In genomic region chr19:3606690-3607289, GRCh38 we compare ENCODE assay signal across 8 cellular contexts. TPM values are rescaled to one million over a fixed set of nuclear protein-coding genes. Genes with fewer than 3 reads are reported as not detected.
DNase-seq lines count a peak whose midpoint lies in the region; ATAC-seq and TF ChIP-seq lines count a peak whose summit lies in the region.

TSS of gene TBXA2R (minus strand) at chr19:3606875. CDS start at chr19:3600634, 6,241 bp downstream.

- no CpG with 5 or more reads among the region's 46 CpGs for WGBS in neuronal stem cell (ENCODE audit: extremely low coverage in 2 of 2, insufficient read length in 2 of 2, insufficient replicate concordance in 1 of 2), 2 donors

- peaks cover 5% of the 10 kb centered on the region for H3K4me1 Mint-ChIP-seq in activated T-helper 1 cell treated with anti-CD3 and anti-CD28 coated beads, Interleukin-12 subunit alpha, Interleukin-12 subunit beta, Interleukin-2, Interleukin-4 antibody, amounts not matched to agents 30 ng/mL and 10 ng/mL and 1 ng/mL, durations not matched to agents 14 hours and 24 hours and 36 hours (ENCODE audit: low read depth)

- no peak within 1 kb of the TSS for H2BK120ac ChIP-seq in neuronal stem cell (ENCODE audit: low read depth, low read length)

- no peak within 1 kb of the TSS for H4K91ac ChIP-seq in neuronal stem cell (ENCODE audit: low read depth, low read length, poor library complexity)

- H3K27me3 ChIP-seq in MG63 (no peaks in the 10 kb centered on the region), foreskin keratinocyte (peaks cover 2% of the 10 kb centered on the region), neuronal stem cell (ENCODE audit: control insufficient read depth in 3 of 3, insufficient read depth in 3 of 3, low read depth in 1 of 3, low read length in 3 of 3) (peaks cover 3 to 29% (median 28%) of the 10 kb centered on the region in 3 experiments), tibial artery (no peaks in the 10 kb centered on the region)

- H3K27me3 Mint-ChIP-seq in activated T-helper 1 cell treated with anti-CD3 and anti-CD28 coated beads, Interleukin-12 subunit alpha, Interleukin-12 subunit beta, Interleukin-2, Interleukin-4 antibody, amounts not matched to agents 30 ng/mL and 10 ng/mL and 1 ng/mL, durations not matched to agents 14 hours and 24 hours and 36 hours (ENCODE audit: insufficient read depth): peaks cover 2% of the 10 kb centered on the region

- H3K79me1 ChIP-seq in neuronal stem cell (ENCODE audit: low read depth, low read length): peaks cover 2% of the 10 kb centered on the region

- no peak within 1 kb of the TSS for H3K27ac Mint-ChIP-seq in activated T-helper 1 cell treated with anti-CD3 and anti-CD28 coated beads, Interleukin-12 subunit alpha, Interleukin-12 subunit beta, Interleukin-2, Interleukin-4 antibody, amounts not matched to agents 30 ng/mL and 10 ng/mL and 1 ng/mL, durations not matched to agents 14 hours and 24 hours and 36 hours

- H3K4me3 ChIP-seq in MG63 (peak within 1 kb of the TSS; percentile 54), neuronal stem cell (ENCODE audit: low read length in 2 of 2) (peak within 1 kb of the TSS in 1 of 2 donors; percentile 65), tibial artery (peak within 1 kb of the TSS; percentile 84 to 88)

- H3K9me3 ChIP-seq in MG63 (no peaks in the 10 kb centered on the region), neuronal stem cell (replicated peaks in 1 of 2; ENCODE audit: control insufficient read depth in 2 of 2, insufficient read depth in 1 of 2, low read depth in 1 of 2, low read length in 2 of 2) (no peaks in the 10 kb centered on the region), tibial artery (no peaks in the 10 kb centered on the region)

- no peak within 1 kb of the TSS for H3K4ac ChIP-seq in neuronal stem cell (ENCODE audit: low read length)

- peak within 1 kb of the TSS; percentile 37 for H2AK5ac ChIP-seq in neuronal stem cell (ENCODE audit: low read depth, low read length)

- no peak within 1 kb of the TSS for H2BK12ac ChIP-seq in neuronal stem cell (ENCODE audit: low read length)

- H3K9me3 Mint-ChIP-seq in activated T-helper 1 cell treated with anti-CD3 and anti-CD28 coated beads, Interleukin-12 subunit alpha, Interleukin-12 subunit beta, Interleukin-2, Interleukin-4 antibody, amounts not matched to agents 30 ng/mL and 10 ng/mL and 1 ng/mL, durations not matched to agents 14 hours and 24 hours and 36 hours: no peaks in the 10 kb centered on the region

- H4K8ac ChIP-seq in neuronal stem cell (ENCODE audit: low read depth, low read length): no peak within 1 kb of the TSS

- peak within 1 kb of the TSS; percentile 55 for H2BK15ac ChIP-seq in neuronal stem cell (ENCODE audit: low read length)

- H3K9ac ChIP-seq in neuronal stem cell (ENCODE audit: low read depth, low read length, poor library complexity): peak within 1 kb of the TSS; percentile 77

- peaks cover 2% of the 10 kb centered on the region for H3K36me3 Mint-ChIP-seq in activated T-helper 1 cell treated with anti-CD3 and anti-CD28 coated beads, Interleukin-12 subunit alpha, Interleukin-12 subunit beta, Interleukin-2, Interleukin-4 antibody, amounts not matched to agents 30 ng/mL and 10 ng/mL and 1 ng/mL, durations not matched to agents 14 hours and 24 hours and 36 hours (ENCODE audit: low read depth)

- no peak within 1 kb of the TSS for H3K27ac ChIP-seq in foreskin keratinocyte
- H3K27ac ChIP-seq in neuronal stem cell (replicated peaks; ENCODE audit: low read length): no peak within 1 kb of the TSS
- H3K27ac ChIP-seq in tibial artery: peak within 1 kb of the TSS; percentile 96 to 97

- ATAC-seq in foreskin keratinocyte: peak; percentile 52
- no peak for ATAC-seq in GM21825 (IDR thresholded peaks at IDR 0.05; ENCODE audit: unreplicated experiment)
- ATAC-seq in HG03045 (IDR thresholded peaks at IDR 0.05; ENCODE audit: unreplicated experiment): no peak

- H3K4me3 Mint-ChIP-seq in activated T-helper 1 cell treated with anti-CD3 and anti-CD28 coated beads, Interleukin-12 subunit alpha, Interleukin-12 subunit beta, Interleukin-2, Interleukin-4 antibody, amounts not matched to agents 30 ng/mL and 10 ng/mL and 1 ng/mL, durations not matched to agents 14 hours and 24 hours and 36 hours: no peak within 1 kb of the TSS

- H3K18ac ChIP-seq in neuronal stem cell (ENCODE audit: low read length): peak within 1 kb of the TSS; percentile 95

- intact Hi-C loops in activated T-helper 1 cell treated with anti-CD3 and anti-CD28 coated beads, Interleukin-12 subunit alpha, Interleukin-12 subunit beta, Interleukin-2, Interleukin-4 antibody, amounts not matched to agents 30 ng/mL and 10 ng/mL and 1 ng/mL, durations not matched to agents 14 hours and 24 hours and 36 hours (cut with micrococcal nuclease): no loop called here
- intact Hi-C loops in tibial artery (cut with DNase I; ENCODE audit: low total_unique reads): loop anchor here (10.0 kb wide), 1 partner anchor 142 kb away; no protein-coding TSS in a partner anchor

- H3K4me2 ChIP-seq in neuronal stem cell (ENCODE audit: insufficient read depth, low read length, poor library complexity, severe bottlenecking): peak within 1 kb of the TSS; percentile 54

- no peak for TF ChIP-seq CTCF in foreskin keratinocyte (conservative IDR thresholded peaks at IDR 0.05)
- TF ChIP-seq CTCF in tibial artery (IDR thresholded peaks at IDR 0.05): no peak

- DNase-seq in Daoy (ENCODE audit: low read depth): peak; percentile 78
- DNase-seq in MG63: peak; percentile 76
- DNase-seq in activated T-helper 1 cell treated with anti-CD3 and anti-CD28 coated beads, Interleukin-12 subunit alpha, Interleukin-12 subunit beta, Interleukin-2, Interleukin-4 antibody, amounts not matched to agents 30 ng/mL and 10 ng/mL and 1 ng/mL, durations not matched to agents 14 hours and 24 hours and 36 hours (ENCODE audit: low spot score): peak; percentile 26
- DNase-seq in foreskin keratinocyte: peak in 1 of 2 donors; percentile 41
- no peak for DNase-seq in neuronal stem cell (ENCODE audit: low spot score)
- DNase-seq in tibial artery: peak; percentile 88 to 93

- no peaks in the 10 kb centered on the region for H3K36me3 ChIP-seq in MG63
- peaks cover 4 to 20% of the 10 kb centered on the region in 2 donors for H3K36me3 ChIP-seq in neuronal stem cell (replicated peaks in 1 of 2; ENCODE audit: control insufficient read depth in 2 of 2, insufficient read depth in 2 of 2, low read length in 2 of 2)
- H3K36me3 ChIP-seq in tibial artery: peaks cover 3 to 13% (median 8%) of the 10 kb centered on the region in 3 donors

- no peak within 1 kb of the TSS for H3K14ac ChIP-seq in neuronal stem cell (ENCODE audit: low read length)

- H3K23ac ChIP-seq in neuronal stem cell (ENCODE audit: low read depth, low read length, poor library complexity): peak within 1 kb of the TSS; percentile 73

- H3K4me1 ChIP-seq in foreskin keratinocyte (no peaks in the 10 kb centered on the region), neuronal stem cell (ENCODE audit: control insufficient read depth in 2 of 2, insufficient read depth in 1 of 2, low read depth in 1 of 2, low read length in 2 of 2) (peaks cover 5 to 18% of the 10 kb centered on the region in 2 donors), tibial artery (peaks cover 0 to 83% (median 65%) of the 10 kb centered on the region in 4 donors)

- H2AFZ ChIP-seq in neuronal stem cell (ENCODE audit: low read length): peak within 1 kb of the TSS; percentile 74

- peak within 1 kb of the TSS; percentile 90 for H2BK5ac ChIP-seq in neuronal stem cell (ENCODE audit: low read length)

RNA-seq across cellular contexts. Expression of gene TBXA2R, which starts in this region (rescaled TPM):
- 0.39 TPM in 1 of 2 replicates, not detected in the other for total RNA-seq in Daoy (2014; rRNA removed; shearing (Covaris generic))
- total RNA-seq in MG63 (2014; rRNA removed; shearing (Covaris generic); ENCODE audit: low replicate concordance): 1.9 and 2.1 TPM in 2 replicates
- 0.47 and 1.0 TPM in 2 replicates for total RNA-seq in activated T-helper 1 cell treated with anti-CD3 and anti-CD28 coated beads, Interleukin-12 subunit alpha, Interleukin-12 subunit beta, Interleukin-2, Interleukin-4 antibody, amounts not matched to agents 30 ng/mL and 10 ng/mL and 1 ng/mL, durations not matched to agents 14 hours and 24 hours and 36 hours
- total RNA-seq in foreskin keratinocyte: 0.46 and 0.82 TPM in 2 replicates
- polyA plus RNA-seq in foreskin keratinocyte: 0.62 and 0.91 TPM in 2 replicates
- polyA plus RNA-seq in neuronal stem cell (2013, experiment 1 of 2): 0.11 TPM
- 0.12 TPM for polyA plus RNA-seq in neuronal stem cell (2013, experiment 2 of 2)

Comparison
In these comparisons a context has a peak if more than half of its experiments do, and no peak if none do; other contexts are left out.
1. Peak in DNase-seq in Daoy; RNA of the gene not detected or under 1 TPM.
2. Peak in ATAC-seq in foreskin keratinocyte; RNA of the gene not detected or under 1 TPM.
3. H3K27ac ChIP-seq: peak in tibial artery (2 of 2); none in foreskin keratinocyte (single experiment) and neuronal stem cell (single experiment).